2 cellular contexts compared by ENCODE assay signal in genomic region chr3:151483488-151483887, GRCh38.
TF ChIP-seq lines count a peak whose summit lies in the region.

No MANE protein-coding gene starts in this region.

TF ChIP-seq in GM23338, 12 proteins besides CTCF, POLR2A, EP300 and RAD21:
- TF ChIP-seq EZH2 (IDR thresholded peaks at IDR 0.05; ENCODE audit: low read depth, unreplicated experiment) (no peak), ZNF462 (CRISPR knock-in tag; IDR thresholded peaks at IDR 0.05) (no peak), EZH2phosphoT487 (IDR thresholded peaks at IDR 0.05; ENCODE audit: unreplicated experiment) (no peak), ZNF331 (CRISPR knock-in tag; IDR thresholded peaks at IDR 0.05; ENCODE audit: low read depth) (no peak), POLR2AphosphoS5 (IDR thresholded peaks at IDR 0.05; ENCODE audit: low read depth) (no peak), ETS1 (IDR thresholded peaks at IDR 0.05) (no peak), ZNF114 (CRISPR knock-in tag; IDR thresholded peaks at IDR 0.05) (no peak), JUNB (IDR thresholded peaks at IDR 0.05; ENCODE audit: unreplicated experiment) (no peak)
TF ChIP-seq in GM23338: peak in this region for 0.

TF ChIP-seq in H1, 55 proteins besides CTCF, POLR2A, EP300 and RAD21:
- TF ChIP-seq ZNF274 (IDR thresholded peaks at IDR 0.05; ENCODE audit: borderline replicate concordance, extremely low read depth, low read length) (no peak), GTF2F1 (IDR thresholded peaks at IDR 0.05; ENCODE audit: borderline replicate concordance, low read depth, low read length) (no peak), SIX5 (IDR thresholded peaks at IDR 0.05; ENCODE audit: low read depth, low read length) (no peak), TAF1 (IDR thresholded peaks at IDR 0.05; ENCODE audit: low read depth, low read length) (no peak), KDM1A (IDR thresholded peaks at IDR 0.05; ENCODE audit: borderline replicate concordance, low read length) (no peak), HDAC2 (IDR thresholded peaks at IDR 0.05; ENCODE audit: borderline replicate concordance in 1 of 2, low read depth in 2 of 2, low read length in 2 of 2) (no peak), CHD1 (IDR thresholded peaks at IDR 0.05; ENCODE audit: low read depth, low read length) (no peak), E2F6 (IDR thresholded peaks at IDR 0.05) (no peak), RXRA (IDR thresholded peaks at IDR 0.05; ENCODE audit: insufficient read depth, low read depth, low read length) (no peak), EZH2 (IDR thresholded peaks at IDR 0.05; ENCODE audit: low read depth, low read length, severe bottlenecking) (no peak), CREB1 (IDR thresholded peaks at IDR 0.05) (no peak), RFX5 (IDR thresholded peaks at IDR 0.05; ENCODE audit: borderline replicate concordance, low read depth, low read length) (no peak), SP1 (IDR thresholded peaks at IDR 0.05; ENCODE audit: low read depth, low read length) (no peak), MAX (IDR thresholded peaks at IDR 0.05) (no peak), ATF3 (IDR thresholded peaks at IDR 0.05; ENCODE audit: insufficient read depth, low read depth, low read length) (no peak), POU5F1 (IDR thresholded peaks at IDR 0.05; ENCODE audit: low read depth, low read length) (no peak), SUZ12 (IDR thresholded peaks at IDR 0.05; ENCODE audit: low read length) (no peak), MAFK (IDR thresholded peaks at IDR 0.05; ENCODE audit: low read depth, low read length) (no peak)
